In genomic region chr5:138602371-138603000, GRCh38 we compare ENCODE assay signal across 4 cellular contexts.
TF ChIP-seq lines count a peak whose summit lies in the region.

No MANE protein-coding gene starts in this region.

TF ChIP-seq in SK-N-SH, 30 proteins besides CTCF, POLR2A, EP300 and RAD21:
- TF ChIP-seq FOXJ3 (CRISPR knock-in tag; IDR thresholded peaks at IDR 0.05) (no peak; the same call in 1 of the 2 replicates), GATA2 (CRISPR knock-in tag; IDR thresholded peaks at IDR 0.05) (peak; percentile 85), MXI1 (IDR thresholded peaks at IDR 0.05; ENCODE audit: low read depth, low read length) (0 out of 2 replicates have a peak, but pooled peaks have one; percentile 28), POLR2AphosphoS5 (IDR thresholded peaks at IDR 0.05; ENCODE audit: low read depth, low read length) (no peak), SIN3A (IDR thresholded peaks at IDR 0.05; ENCODE audit: borderline replicate concordance, low read depth, low read length) (no peak), CHD2 (IDR thresholded peaks at IDR 0.05; ENCODE audit: low read length, partially characterized antibody) (peak; percentile 63), RCOR1 (IDR thresholded peaks at IDR 0.05; ENCODE audit: low read length) (peak; percentile 49; the same call in 1 of the 2 replicates), RXRA (IDR thresholded peaks at IDR 0.05; ENCODE audit: borderline replicate concordance, low read depth) (no peak)

TF ChIP-seq in SK-N-SH treated with all-trans-retinoic acid at 6 μM for 48 hours, 23 proteins besides CTCF, POLR2A, EP300 and RAD21:
- TF ChIP-seq ZNF565 (CRISPR knock-in tag; conservative IDR thresholded peaks at IDR 0.05; ENCODE audit: low read depth): no peak
- no peak for TF ChIP-seq ZNF70 (CRISPR knock-in tag; IDR thresholded peaks at IDR 0.05)
- TF ChIP-seq POU6F1 (CRISPR knock-in tag; IDR thresholded peaks at IDR 0.05; ENCODE audit: borderline replicate concordance, low read depth): no peak
- no peak for TF ChIP-seq PPARA (CRISPR knock-in tag; IDR thresholded peaks at IDR 0.05; ENCODE audit: borderline replicate concordance)
- TF ChIP-seq ARNTL (CRISPR knock-in tag; IDR thresholded peaks at IDR 0.05; ENCODE audit: borderline replicate concordance, low read depth): no peak
- no peak for TF ChIP-seq OSR1 (CRISPR knock-in tag; IDR thresholded peaks at IDR 0.05)
- no peak for TF ChIP-seq TOX (CRISPR knock-in tag; IDR thresholded peaks at IDR 0.05; ENCODE audit: borderline replicate concordance)
- no peak for TF ChIP-seq SNAI2 (CRISPR knock-in tag; IDR thresholded peaks at IDR 0.05)
- no peak for TF ChIP-seq ZNF8 (CRISPR knock-in tag; IDR thresholded peaks at IDR 0.05)
- no peak for TF ChIP-seq PATZ1 (CRISPR knock-in tag; IDR thresholded peaks at IDR 0.05; ENCODE audit: borderline replicate concordance)

TF ChIP-seq in K562, 482 proteins besides CTCF, POLR2A, EP300 and RAD21:
- TF ChIP-seq RBM14 (IDR thresholded peaks at IDR 0.05; ENCODE audit: borderline replicate concordance, insufficient read depth, low read depth, low read length) (no peak), ZNF316 (IDR thresholded peaks at IDR 0.05) (peak; percentile 50; the same call in 1 of the 2 replicates), ZFPM2 (CRISPR knock-in tag; IDR thresholded peaks at IDR 0.05) (no peak)

TF ChIP-seq in neural cell, 6 proteins besides CTCF, POLR2A, EP300 and RAD21:
- TF ChIP-seq SMC3 (conservative IDR thresholded peaks at IDR 0.05; ENCODE audit: poor library complexity): no peak
- no peak for TF ChIP-seq EZH2 (IDR thresholded peaks at IDR 0.05; ENCODE audit: borderline replicate concordance, insufficient read depth, low read length, poor library complexity, severe bottlenecking)
- no peak for TF ChIP-seq POLR2AphosphoS5 (IDR thresholded peaks at IDR 0.05)
- TF ChIP-seq REST (IDR thresholded peaks at IDR 0.05; ENCODE audit: borderline replicate concordance): no peak
- TF ChIP-seq TAF1 (IDR thresholded peaks at IDR 0.05; ENCODE audit: low read depth): no peak
- no peak for TF ChIP-seq MXI1 (conservative IDR thresholded peaks at IDR 0.05; ENCODE audit: poor library complexity, severe bottlenecking)
